ENCODE assay signal across 28 cellular contexts in the genomic region with DNA sequence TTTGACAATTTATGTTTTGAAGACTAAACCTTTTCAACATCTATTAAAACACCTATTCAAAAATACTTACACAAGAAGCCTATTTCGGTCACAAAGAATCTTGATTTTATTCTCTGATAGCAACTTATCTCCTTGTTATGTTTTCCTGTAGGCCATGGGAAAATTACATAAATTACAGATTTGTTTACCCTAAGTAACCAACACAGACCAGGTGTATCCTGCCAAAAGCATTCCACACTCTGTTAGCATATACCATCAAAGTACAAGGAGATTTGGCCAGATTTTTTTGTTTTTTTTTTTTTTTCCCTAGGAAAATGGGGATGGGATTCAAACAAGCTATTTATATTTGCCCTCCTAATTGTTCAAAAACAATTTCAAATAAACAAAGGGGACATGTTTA.
"Had no signal": no experiment of that assay in that cellular context is flagged by ENCODE, and none has a peak within 500 bp of the region (broad histone marks: within the 10 kb centered on the region; RNA-seq: fewer than 3 reads in every experiment).

No MANE protein-coding gene starts in this region.

- H3K27ac ChIP-seq: left ventricle myocardium inferior, neural progenitor cell, neutrophil, ovary, right atrium auricular region, right lobe of liver, tibial nerve, uterus had no signal

- H3K9me3 ChIP-seq: left ventricle myocardium inferior, neutrophil, ovary, right atrium auricular region, right lobe of liver, tibial nerve, uterus had no signal

- H3K36me3 Mint-ChIP-seq: mesothelial cell of epicardium; naive B cell; natural killer cell; neural progenitor cell; stimulated activated memory B cell treated with anti-CD40 and anti-IgM and Interleukin-4, amounts not matched to agents 10 μg/mL and 1 μg/mL and 100 μg/mL, for 72 hours; type B pancreatic cell had no signal

- H2AFZ ChIP-seq: neural progenitor cell had no signal

- H3K4me3 ChIP-seq: left ventricle myocardium inferior, lung, neural progenitor cell, ovary, right atrium auricular region, right lobe of liver, smooth muscle cell, tibial nerve, uterus had no signal

- H3K4me3 Mint-ChIP-seq: mesothelial cell of epicardium; naive B cell; natural killer cell; nephron progenitor cell; neural progenitor cell; stimulated activated memory B cell treated with anti-CD40 and anti-IgM and Interleukin-4, amounts not matched to agents 10 μg/mL and 1 μg/mL and 100 μg/mL, for 72 hours; stimulated activated naive CD8-positive, alpha-beta T cell treated with anti-CD3 and anti-CD28 coated beads, Interleukin-15, amount 100 ng/mL, for 72 hours; type B pancreatic cell had no signal

- DNase-seq: hypothalamus; islet precursor cell; left ventricle myocardium inferior; mesendoderm; naive B cell; natural killer cell; nephron progenitor cell; occipital lobe; ovary; right lobe of liver; stimulated activated CD4-positive, alpha-beta T cell treated with anti-CD3 and anti-CD28 coated beads, Interleukin-1b, Interleukin-23, amount 100 ng/mL, for 48 hours; stimulated activated CD4-positive, alpha-beta T cell treated with anti-CD3 and anti-CD28 coated beads, Interleukin-2, amount 100 ng/mL, for 48 hours; stimulated activated CD4-positive, alpha-beta T cell treated with anti-CD3 and anti-CD28 coated beads, Interleukin-4, amount 100 ng/mL, for 4 hours; stimulated activated CD8-positive, alpha-beta memory T cell treated with anti-CD3 and anti-CD28 coated beads, Interleukin-4, amount 100 ng/mL, for 48 hours; stimulated activated naive CD4-positive, alpha-beta T cell treated with Interleukin-2 at 50 U/mL for 16 hours; stimulated activated naive CD8-positive, alpha-beta T cell treated with anti-CD3 and anti-CD28 coated beads, Interleukin-15, amount 100 ng/mL, for 72 hours; substantia nigra; uterus had no signal

- H3K4me1 Mint-ChIP-seq: mesothelial cell of epicardium; naive B cell; natural killer cell; nephron progenitor cell; neural progenitor cell; stimulated activated memory B cell treated with anti-CD40 and anti-IgM and Interleukin-4, amounts not matched to agents 10 μg/mL and 1 μg/mL and 100 μg/mL, for 72 hours; stimulated activated naive CD8-positive, alpha-beta T cell treated with anti-CD3 and anti-CD28 coated beads, Interleukin-15, amount 100 ng/mL, for 72 hours had no signal

- H3K4me2 ChIP-seq: neural progenitor cell, smooth muscle cell had no signal

- H3K9me3 Mint-ChIP-seq: neural progenitor cell, type B pancreatic cell had no signal

- H3K4me1 ChIP-seq: left ventricle myocardium inferior, neural progenitor cell, right atrium auricular region, right lobe of liver, tibial nerve, uterus had no signal

- ATAC-seq: natural killer cell; right lobe of liver; stimulated activated memory B cell treated with anti-CD40 and anti-IgM and Interleukin-4, amounts not matched to agents 10 μg/mL and 1 μg/mL and 100 μg/mL, for 72 hours; stimulated activated naive CD8-positive, alpha-beta T cell treated with anti-CD3 and anti-CD28 coated beads, Interleukin-15, amount 100 ng/mL, for 72 hours had no signal

- H3K27ac Mint-ChIP-seq: mesothelial cell of epicardium; naive B cell; natural killer cell; nephron progenitor cell; neural progenitor cell; progenitor cell of endocrine pancreas; stimulated activated memory B cell treated with anti-CD40 and anti-IgM and Interleukin-4, amounts not matched to agents 10 μg/mL and 1 μg/mL and 100 μg/mL, for 72 hours; stimulated activated naive CD8-positive, alpha-beta T cell treated with anti-CD3 and anti-CD28 coated beads, Interleukin-15, amount 100 ng/mL, for 72 hours; type B pancreatic cell had no signal

- H3K27me3 Mint-ChIP-seq: naive B cell; progenitor cell of endocrine pancreas; stimulated activated memory B cell treated with anti-CD40 and anti-IgM and Interleukin-4, amounts not matched to agents 10 μg/mL and 1 μg/mL and 100 μg/mL, for 72 hours; stimulated activated naive CD8-positive, alpha-beta T cell treated with anti-CD3 and anti-CD28 coated beads, Interleukin-15, amount 100 ng/mL, for 72 hours; type B pancreatic cell had no signal

- H3K36me3 ChIP-seq: left ventricle myocardium inferior, neural progenitor cell, neutrophil, ovary, right atrium auricular region, right lobe of liver, tibial nerve, uterus had no signal

- H3K27me3 ChIP-seq: neural progenitor cell, neutrophil, ovary, right atrium auricular region, tibial nerve, uterus had no signal
